Comparison of ENCODE assay signal across 8 cellular contexts in genomic region chr17:7916383-7916677, GRCh38. TPM values are rescaled to one million over a fixed set of nuclear protein-coding genes. Genes with fewer than 3 reads are reported as not detected.
DNase-seq lines count a peak whose midpoint lies in the region; ATAC-seq and TF ChIP-seq lines count a peak whose summit lies in the region.

No MANE protein-coding gene starts in this region.

- peak overlapping the region; percentile 89 to 97 (median 93) for H3K27ac ChIP-seq in Peyer's patch
- peak overlapping the region; percentile 92 to 99 (median 94) for H3K27ac ChIP-seq in esophagus squamous epithelium
- peak overlapping the region; percentile 93 to 99 (median 96) for H3K27ac ChIP-seq in sigmoid colon

- H3K9me3 ChIP-seq in Peyer's patch (no peaks in the 10 kb centered on the region), esophagus squamous epithelium (no peaks in the 10 kb centered on the region), sigmoid colon (no peaks in the 10 kb centered on the region)

- ATAC-seq in GM21619 (IDR thresholded peaks at IDR 0.05; ENCODE audit: unreplicated experiment), result peak; percentile 6
- no peak for ATAC-seq in HG02885 (IDR thresholded peaks at IDR 0.05; ENCODE audit: poor library complexity, unreplicated experiment)

- WGBS in esophagus squamous epithelium, 2 donors, result 23 to 62% methylated on average over 7 to 9 of the region's 15 CpGs
- WGBS in sigmoid colon, 2 donors, result 49 to 52% methylated on average over 15 of the region's 15 CpGs

- TF ChIP-seq POLR2A in Peyer's patch (IDR thresholded peaks at IDR 0.05) (no peak), esophagus squamous epithelium (IDR thresholded peaks at IDR 0.05) (no peak), sigmoid colon (IDR thresholded peaks at IDR 0.05) (no peak)

- no peak for TF ChIP-seq EP300 in sigmoid colon (IDR thresholded peaks at IDR 0.05)

- peak overlapping the region; percentile 61 to 77 (median 68) for H3K4me3 ChIP-seq in Peyer's patch
- peak overlapping the region; percentile 47 to 82 (median 64) for H3K4me3 ChIP-seq in esophagus squamous epithelium
- peak overlapping the region; percentile 29 to 59 (median 50) for H3K4me3 ChIP-seq in sigmoid colon

- intact Hi-C loops in esophagus squamous epithelium (cut with DNase I) (no loop called here), sigmoid colon (cut with DNase I) (loop anchor here (2.0 to 10.0 kb wide), 2 partner anchors 14 to 138 kb away; partner anchors contain the start of gene TRAPPC1)

- H3K4me1 ChIP-seq in Peyer's patch (peaks cover 0 to 20% (median 10%) of the 10 kb centered on the region in 4 donors), esophagus squamous epithelium (peaks cover 20 to 39% (median 23%) of the 10 kb centered on the region in 3 donors), sigmoid colon (peaks cover 4 to 31% (median 21%) of the 10 kb centered on the region in 4 donors)

- H3K36me3 ChIP-seq in Peyer's patch (peaks cover 0 to 10% (median 0%) of the 10 kb centered on the region in 3 donors), esophagus squamous epithelium (peaks cover 3 to 11% (median 8%) of the 10 kb centered on the region in 3 donors), sigmoid colon (peaks cover 0 to 11% (median 8%) of the 10 kb centered on the region in 4 donors)

- no peak for TF ChIP-seq CTCF in Peyer's patch (IDR thresholded peaks at IDR 0.05)
- TF ChIP-seq CTCF in esophagus squamous epithelium (IDR thresholded peaks at IDR 0.05), result no peak
- no peak for TF ChIP-seq CTCF in sigmoid colon (IDR thresholded peaks at IDR 0.05)

- DNase-seq in Peyer's patch (no peak), esophagus squamous epithelium (lab: John Stamatoyannopoulos, UW) (no peak), sigmoid colon (no peak), GM19240 (ENCODE audit: insufficient read length, low spot score) (no peak), kidney glomerular epithelial cell (lab: John Stamatoyannopoulos, UW) (no peak), SHP77 (lab: John Stamatoyannopoulos, UW) (no peak)

- no peaks in the 10 kb centered on the region for H3K27me3 ChIP-seq in Peyer's patch
- no peaks in the 10 kb centered on the region for H3K27me3 ChIP-seq in esophagus squamous epithelium
- no peaks in the 10 kb centered on the region for H3K27me3 ChIP-seq in sigmoid colon

RNA-seq across cellular contexts. Expression of gene RNF227, which starts 0.2 kb away (rescaled TPM):
- 1 to 10 TPM in 3 of 4 donors, not detected in 1; 1.2 to 5.1 (median 1.6) TPM for total RNA-seq in Peyer's patch
- total RNA-seq in esophagus squamous epithelium, result 1 to 10 TPM in 3 of 4 donors, under 1 TPM in 1; 0.94 to 8.6 (median 5.7) TPM
- total RNA-seq in sigmoid colon, result 1 to 10 TPM; 3.2 to 4.5 (median 4.2) TPM
- 1 to 10 TPM in 2 of 3 donors, under 1 TPM in 1; 0.69 to 3.6 (median 1.8) TPM for polyA plus RNA-seq in sigmoid colon

RNA-seq across cellular contexts. Expression of gene KCNAB3, which starts 13.3 kb away (rescaled TPM):
- 1 to 10 TPM in 3 of 4 donors, under 1 TPM in 1; 0.95 to 5.0 (median 2.7) TPM for total RNA-seq in Peyer's patch
- 1 to 10 TPM in 1 of 4 donors, under 1 TPM in 1, not detected in 2; 0.95 to 1.1 TPM for total RNA-seq in esophagus squamous epithelium
- 1 to 10 TPM in 1 of 4 donors, under 1 TPM in 2, not detected in 1; 0.54 to 2.1 (median 0.66) TPM for total RNA-seq in sigmoid colon
- 1 to 10 TPM in 1 of 3 donors, under 1 TPM in 2; 0.60 to 5.5 (median 0.69) TPM for polyA plus RNA-seq in sigmoid colon

RNA-seq across cellular contexts. Expression of gene TRAPPC1, which starts 15.4 kb away (rescaled TPM):
- total RNA-seq in Peyer's patch (10 to 100 TPM; 39.8 to 58.0 (median 45.5) TPM), esophagus squamous epithelium (10 to 100 TPM; 31.3 to 71.1 (median 40.3) TPM), sigmoid colon (10 to 100 TPM; 33.5 to 66.5 (median 45.7) TPM)
- 100 to 1,000 TPM; 123 to 170 (median 123) TPM for polyA plus RNA-seq in sigmoid colon

RNA-seq across cellular contexts. Expression of gene CNTROB, which starts 15.7 kb away (rescaled TPM):
- 100 to 1,000 TPM in 1 of 4 donors, 10 to 100 TPM in 3; 30.5 to 120 (median 45.2) TPM for total RNA-seq in Peyer's patch
- 10 to 100 TPM; 12.4 to 21.4 (median 13.5) TPM for total RNA-seq in esophagus squamous epithelium
- 10 to 100 TPM; 11.8 to 40.4 (median 30.0) TPM for total RNA-seq in sigmoid colon
- polyA plus RNA-seq in sigmoid colon, result 10 to 100 TPM; 16.6 to 33.3 (median 16.8) TPM

RNA-seq across cellular contexts. Expression of gene CHD3, which starts 27.7 kb away (rescaled TPM):
- 10 to 100 TPM; 36.1 to 99.9 (median 45.1) TPM for total RNA-seq in Peyer's patch
- 10 to 100 TPM; 57.7 to 93.5 (median 73.0) TPM for total RNA-seq in esophagus squamous epithelium
- 100 to 1,000 TPM in 3 of 4 donors, 10 to 100 TPM in 1; 97.2 to 147 (median 117) TPM for total RNA-seq in sigmoid colon
- 10 to 100 TPM; 33.8 to 88.9 (median 47.4) TPM for polyA plus RNA-seq in sigmoid colon
